In genomic region chr18:26307161-26307773, GRCh38 we compare ENCODE assay signal across 7 cellular contexts.
DNase-seq lines count a peak whose midpoint lies in the region; FAIRE-seq and TF ChIP-seq lines count a peak whose summit lies in the region.

No MANE protein-coding gene starts in this region.

- H3K4me2 ChIP-seq in SU-DHL-6 (ENCODE audit: low read depth, low read length, poor library complexity, severe bottlenecking) = no peak overlapping the region

- no peak overlapping the region for H2AFZ ChIP-seq in SU-DHL-6 (ENCODE audit: low read depth, low read length, severe bottlenecking)

- peaks cover 56% of the 10 kb centered on the region for H3F3A ChIP-seq in SU-DHL-6 (ENCODE audit: insufficient read depth)

- no peaks in the 10 kb centered on the region for H3K9me2 ChIP-seq in SU-DHL-6 (replicated peaks; ENCODE audit: insufficient read depth, low read length)

- peak; percentile 83 for TF ChIP-seq CTCF in SU-DHL-6 (IDR thresholded peaks at IDR 0.05; ENCODE audit: insufficient read depth, low read length, poor library complexity, severe bottlenecking)
- TF ChIP-seq CTCF in foreskin fibroblast (IDR thresholded peaks at IDR 0.05; ENCODE audit: low read depth, low read length) = peak; percentile 74

- no peaks in the 10 kb centered on the region for H3K27me3 ChIP-seq in SU-DHL-6 (ENCODE audit: low read length)
- no peaks in the 10 kb centered on the region for H3K27me3 ChIP-seq in MG63

- H4K20me1 ChIP-seq in SU-DHL-6 (ENCODE audit: low read depth, low read length) = no peaks in the 10 kb centered on the region

- peaks cover 19% of the 10 kb centered on the region for H3K79me2 ChIP-seq in SU-DHL-6 (ENCODE audit: insufficient read depth, low read length)

- FAIRE-seq in G401.6 (lab: Jason Lieb, UNC) = peak; percentile 96

- H3K9me3 ChIP-seq in SU-DHL-6 (ENCODE audit: insufficient read depth, low read length) = no peaks in the 10 kb centered on the region
- H3K9me3 ChIP-seq in MG63 = no peaks in the 10 kb centered on the region

- DNase-seq in H4 (ENCODE audit: low spot score) = peak; percentile 40
- DNase-seq in NAMALWA (ENCODE audit: low spot score) = peak; percentile 72
- DNase-seq in foreskin fibroblast = peak; percentile 39 to 79
- DNase-seq in pulmonary artery endothelial cell (ENCODE audit: low read depth, low spot score) = peak; percentile 11
- no peak for DNase-seq in MG63

- no peak overlapping the region for H3K9ac ChIP-seq in SU-DHL-6 (ENCODE audit: low read length)

- H3K36me3 ChIP-seq in SU-DHL-6 (ENCODE audit: low read length) (peaks cover 46% of the 10 kb centered on the region; the same call in 1 of the 2 replicates), MG63 (no peaks in the 10 kb centered on the region)

- H3K4me3 ChIP-seq in SU-DHL-6 (ENCODE audit: insufficient read depth, low read length, poor library complexity, severe bottlenecking) (no peak overlapping the region), foreskin fibroblast (ENCODE audit: low read depth in 1 of 2, low read length in 2 of 2) (no peak overlapping the region), MG63 (no peak overlapping the region)

- H3K27ac ChIP-seq in SU-DHL-6 (ENCODE audit: low read depth, low read length) = no peak overlapping the region
